ENCODE assay signal across 18 cellular contexts in genomic region chr17:49749730-49750129, GRCh38. TPM values are rescaled to one million over a fixed set of nuclear protein-coding genes. Genes with fewer than 3 reads are reported as not detected.
DNase-seq lines count a peak whose midpoint lies in the region; ATAC-seq and TF ChIP-seq lines count a peak whose summit lies in the region.
"Had no signal": no experiment of that assay in that cellular context is flagged by ENCODE, and none has a peak within 500 bp of the region (broad histone marks: within the 10 kb centered on the region; RNA-seq: fewer than 3 reads in every experiment).

No MANE protein-coding gene starts in this region.

- H3K4me1 ChIP-seq in CD8-positive, alpha-beta memory T cell (ENCODE audit: insufficient read depth, low read length): peaks cover 90% of the 10 kb centered on the region
- no peaks in the 10 kb centered on the region for H3K4me1 ChIP-seq in prostate gland (replicated peaks)

- DNase-seq in CD4-positive, alpha-beta T cell: no peak
- DNase-seq in CD8-positive, alpha-beta memory T cell: no peak
- no peak for DNase-seq in activated CD4-positive, alpha-beta memory T cell treated with anti-CD3 and anti-CD28 coated beads, Interleukin-2, amount 10 ng/mL, durations not matched to agents 7 days and 5 days
- DNase-seq in immature natural killer cell (no peak), NCI-H446 (lab: John Stamatoyannopoulos, UW) (no peak), prostate gland (ENCODE audit: low spot score) (no peak)
- DNase-seq: activated CD4-positive, CD25-positive, alpha-beta regulatory T cell; activated CD8-positive, alpha-beta memory T cell treated with anti-CD3 and anti-CD28 coated beads, Interleukin-2, amount 50 U/mL, for 48 hours; AML-193; brain microvascular endothelial cell; Calu3; NCI-H1436; NCI-H2171; SIG-M5; stimulated activated naive CD4-positive, alpha-beta T cell treated with Interleukin-2 at 50 U/mL for 16 hours; trophoblast cell had no signal

- no peaks in the 10 kb centered on the region for H3K9me3 ChIP-seq in CD4-positive, alpha-beta T cell (ENCODE audit: control insufficient read depth, low read length)
- no peaks in the 10 kb centered on the region for H3K9me3 ChIP-seq in CD8-positive, alpha-beta memory T cell (ENCODE audit: low read length)
- H3K9me3 ChIP-seq in prostate gland: no peaks in the 10 kb centered on the region

- CTCF ChIA-PET in CD4-positive, alpha-beta T cell (lab: Charles Lee): interaction anchor here (1.4 to 4.6 kb wide), 5 partner anchors 10 to 41 kb away, joined by 3 to 19 read pairs (median 7); partner anchors contain the start of genes FAM117A, KAT7 and SLC35B1
- CTCF ChIA-PET in CD8-positive, alpha-beta memory T cell (lab: Charles Lee): interaction anchor here (1.2 to 3.7 kb wide), 4 partner anchors 10 to 1404 kb away, joined by 3 to 17 read pairs (median 6); partner anchors contain the start of gene NME1
- CTCF ChIA-PET in activated CD4-positive, alpha-beta memory T cell treated with anti-CD3 and anti-CD28 coated beads, Interleukin-2, amount 10 ng/mL, durations not matched to agents 7 days and 5 days (lab: Charles Lee): interaction anchor here (0.7 to 2.9 kb wide), 2 partner anchors 10 to 945 kb away, joined by 3 to 12 read pairs; no protein-coding TSS in a partner anchor

- no peak for ATAC-seq in CD4-positive, alpha-beta T cell (ENCODE audit: poor library complexity)
- no peak for ATAC-seq in GM21528 (IDR thresholded peaks at IDR 0.05; ENCODE audit: low FRiP score, unreplicated experiment)
- ATAC-seq: sciatic nerve had no signal

- H3K27ac Mint-ChIP-seq in CD4-positive, alpha-beta T cell: peak overlapping the region; percentile 97
- H3K27ac Mint-ChIP-seq in CD8-positive, alpha-beta memory T cell: peak overlapping the region; percentile 94 to 99 (median 97)
- H3K27ac Mint-ChIP-seq in activated CD4-positive, alpha-beta memory T cell treated with anti-CD3 and anti-CD28 coated beads, Interleukin-2, amount 10 ng/mL, durations not matched to agents 7 days and 5 days: peak overlapping the region; percentile 94
- H3K27ac Mint-ChIP-seq in immature natural killer cell: peak overlapping the region; percentile 86 to 99 (median 96)

- H3K36me3 Mint-ChIP-seq in CD4-positive, alpha-beta T cell (ENCODE audit: low read depth): peaks cover 69% of the 10 kb centered on the region
- H3K36me3 Mint-ChIP-seq in CD8-positive, alpha-beta memory T cell: peaks cover 0 to 49% (median 6%) of the 10 kb centered on the region in 3 donors
- H3K36me3 Mint-ChIP-seq in activated CD4-positive, alpha-beta memory T cell treated with anti-CD3 and anti-CD28 coated beads, Interleukin-2, amount 10 ng/mL, durations not matched to agents 7 days and 5 days (ENCODE audit: low read depth): peaks cover 43% of the 10 kb centered on the region
- H3K36me3 Mint-ChIP-seq in immature natural killer cell: no peaks in the 10 kb centered on the region

- no peaks in the 10 kb centered on the region for H3K9me3 Mint-ChIP-seq in CD4-positive, alpha-beta T cell
- no peaks in the 10 kb centered on the region for H3K9me3 Mint-ChIP-seq in CD8-positive, alpha-beta memory T cell
- no peaks in the 10 kb centered on the region for H3K9me3 Mint-ChIP-seq in activated CD4-positive, alpha-beta memory T cell treated with anti-CD3 and anti-CD28 coated beads, Interleukin-2, amount 10 ng/mL, durations not matched to agents 7 days and 5 days
- no peaks in the 10 kb centered on the region for H3K9me3 Mint-ChIP-seq in immature natural killer cell

- WGBS in prostate gland: 86% methylated on average over 3 of the region's 3 CpGs

- peak overlapping the region; percentile 40 for H3K4me3 Mint-ChIP-seq in CD4-positive, alpha-beta T cell
- H3K4me3 Mint-ChIP-seq in CD8-positive, alpha-beta memory T cell: peak overlapping the region in 6 of 7 donors; percentile 17 to 83 (median 54)
- H3K4me3 Mint-ChIP-seq in activated CD4-positive, alpha-beta memory T cell treated with anti-CD3 and anti-CD28 coated beads, Interleukin-2, amount 10 ng/mL, durations not matched to agents 7 days and 5 days: no peak overlapping the region
- H3K4me3 Mint-ChIP-seq in immature natural killer cell: peak overlapping the region; percentile 2 to 80 (median 57)

- H3K36me3 ChIP-seq in CD8-positive, alpha-beta memory T cell (ENCODE audit: insufficient read depth, low read length): no peaks in the 10 kb centered on the region
- no peaks in the 10 kb centered on the region for H3K36me3 ChIP-seq in prostate gland
- H3K36me3 ChIP-seq: brain microvascular endothelial cell had no signal

- H3K27me3 ChIP-seq in CD4-positive, alpha-beta T cell (ENCODE audit: control insufficient read depth, insufficient read depth, low read length): no peaks in the 10 kb centered on the region
- no peaks in the 10 kb centered on the region for H3K27me3 ChIP-seq in CD8-positive, alpha-beta memory T cell (ENCODE audit: insufficient read depth, low read length, poor library complexity, severe bottlenecking)
- H3K27me3 ChIP-seq in prostate gland (replicated peaks; ENCODE audit: insufficient read depth): no peaks in the 10 kb centered on the region
- H3K27me3 ChIP-seq: brain microvascular endothelial cell had no signal

- intact Hi-C loops in CD4-positive, alpha-beta T cell (cut with DNase I, micrococcal nuclease): loop anchor here (1.0 to 10.0 kb wide), 3 partner anchors 10 to 65 kb away; no protein-coding TSS in a partner anchor
- intact Hi-C loops in prostate gland (cut with DNase I): no loop called here

- TF ChIP-seq POLR2A in prostate gland (IDR thresholded peaks at IDR 0.05): no peak

- H3K4me1 Mint-ChIP-seq in CD4-positive, alpha-beta T cell (ENCODE audit: low read depth): peaks cover 85% of the 10 kb centered on the region
- peaks cover 76 to 93% (median 91%) of the 10 kb centered on the region in 3 donors for H3K4me1 Mint-ChIP-seq in CD8-positive, alpha-beta memory T cell
- peaks cover 83% of the 10 kb centered on the region for H3K4me1 Mint-ChIP-seq in activated CD4-positive, alpha-beta memory T cell treated with anti-CD3 and anti-CD28 coated beads, Interleukin-2, amount 10 ng/mL, durations not matched to agents 7 days and 5 days
- peaks cover 90 to 91% of the 10 kb centered on the region in 2 donors for H3K4me1 Mint-ChIP-seq in immature natural killer cell

- no peak overlapping the region for H3K4me3 ChIP-seq in CD8-positive, alpha-beta memory T cell (ENCODE audit: low read length)
- no peak overlapping the region for H3K4me3 ChIP-seq in prostate gland

- peak overlapping the region; percentile 94 for H3K27ac ChIP-seq in CD4-positive, alpha-beta T cell (ENCODE audit: low read depth, low read length)
- H3K27ac ChIP-seq in CD8-positive, alpha-beta memory T cell (ENCODE audit: low read depth, low read length): peak overlapping the region; percentile 52
- no peak overlapping the region for H3K27ac ChIP-seq in prostate gland
- H3K27ac ChIP-seq: brain microvascular endothelial cell had no signal

- POLR2A ChIA-PET in CD4-positive, alpha-beta T cell (lab: Charles Lee): interaction anchor here (0.7 to 6.9 kb wide), 7 partner anchors 11 to 128 kb away, joined by 4 to 218 read pairs (median 27); partner anchors contain the start of genes FAM117A, KAT7 and SLC35B1
- POLR2A ChIA-PET in CD8-positive, alpha-beta memory T cell (lab: Charles Lee): interaction anchor here (1.1 to 5.5 kb wide), 3 partner anchors 13 to 41 kb away, joined by 5 to 70 read pairs (median 8); partner anchors contain the start of gene FAM117A
- POLR2A ChIA-PET in activated CD4-positive, alpha-beta memory T cell treated with anti-CD3 and anti-CD28 coated beads, Interleukin-2, amount 10 ng/mL, durations not matched to agents 7 days and 5 days (lab: Charles Lee): interaction anchor here (2.0 to 5.2 kb wide), 6 partner anchors 10 to 68 kb away, joined by 7 to 132 read pairs (median 57); partner anchors contain the start of genes FAM117A, KAT7 and SLC35B1

- H3K27me3 Mint-ChIP-seq in CD4-positive, alpha-beta T cell: no peaks in the 10 kb centered on the region
- H3K27me3 Mint-ChIP-seq in CD8-positive, alpha-beta memory T cell: no peaks in the 10 kb centered on the region
- H3K27me3 Mint-ChIP-seq in activated CD4-positive, alpha-beta memory T cell treated with anti-CD3 and anti-CD28 coated beads, Interleukin-2, amount 10 ng/mL, durations not matched to agents 7 days and 5 days: no peaks in the 10 kb centered on the region
- peaks cover 0 to 7% (median 1%) of the 10 kb centered on the region in 3 donors for H3K27me3 Mint-ChIP-seq in immature natural killer cell (ENCODE audit: low read depth in 3 of 3)

- no peak for TF ChIP-seq CTCF in CD4-positive, alpha-beta T cell (IDR thresholded peaks at IDR 0.05)
- no peak for TF ChIP-seq CTCF in prostate gland (IDR thresholded peaks at IDR 0.05)

RNA-seq across cellular contexts. Expression of gene FAM117A, which starts 14.2 kb away (rescaled TPM):
- total RNA-seq in CD4-positive, alpha-beta T cell: 10 to 100 TPM; 23.2 to 26.5 TPM
- 10 to 100 TPM; 21.8 to 24.8 TPM for total RNA-seq in CD8-positive, alpha-beta memory T cell
- 85.0 TPM for polyA plus RNA-seq in CD8-positive, alpha-beta memory T cell
- total RNA-seq in activated CD4-positive, alpha-beta memory T cell treated with anti-CD3 and anti-CD28 coated beads, Interleukin-2, amount 10 ng/mL, durations not matched to agents 7 days and 5 days: 10 to 100 TPM; 61.0 to 62.0 TPM
- polyA plus RNA-seq in immature natural killer cell: 10 to 100 TPM; 35.3 to 68.0 (median 35.9) TPM
- 10 to 100 TPM; 30.9 to 46.4 TPM for total RNA-seq in prostate gland

RNA-seq across cellular contexts. Expression of gene KAT7, which starts 38.8 kb away (rescaled TPM):
- 100 to 1,000 TPM; 178 to 187 TPM for total RNA-seq in CD4-positive, alpha-beta T cell
- 10 to 100 TPM; 66.1 to 75.8 TPM for total RNA-seq in CD8-positive, alpha-beta memory T cell
- 58.1 TPM for polyA plus RNA-seq in CD8-positive, alpha-beta memory T cell
- 10 to 100 TPM; 79.8 to 80.2 TPM for total RNA-seq in activated CD4-positive, alpha-beta memory T cell treated with anti-CD3 and anti-CD28 coated beads, Interleukin-2, amount 10 ng/mL, durations not matched to agents 7 days and 5 days
- 10 to 100 TPM; 32.3 to 67.2 (median 37.9) TPM for polyA plus RNA-seq in immature natural killer cell
- 10 to 100 TPM; 48.3 to 78.6 TPM for total RNA-seq in prostate gland

RNA-seq across cellular contexts. Expression of gene SLC35B1, which starts 42.0 kb away (rescaled TPM):
- total RNA-seq in CD4-positive, alpha-beta T cell: 10 to 100 TPM; 44.0 to 46.8 TPM
- total RNA-seq in CD8-positive, alpha-beta memory T cell: 10 to 100 TPM; 82.8 to 88.9 TPM
- 34.6 TPM for polyA plus RNA-seq in CD8-positive, alpha-beta memory T cell
- total RNA-seq in activated CD4-positive, alpha-beta memory T cell treated with anti-CD3 and anti-CD28 coated beads, Interleukin-2, amount 10 ng/mL, durations not matched to agents 7 days and 5 days: 10 to 100 TPM; 50.4 TPM
- polyA plus RNA-seq in immature natural killer cell: 10 to 100 TPM; 40.5 to 69.0 (median 53.3) TPM
- 10 to 100 TPM; 31.0 to 81.0 TPM for total RNA-seq in prostate gland

Comparison
In these comparisons a context has a peak if more than half of its experiments do, and no peak if none do; other contexts are left out.
1. H3K27ac ChIP-seq: peak in CD4-positive, alpha-beta T cell (single experiment) and CD8-positive, alpha-beta memory T cell (single experiment); none in prostate gland (0 of 2).
2. Peak in every context shown above with its lines, with median percentiles within 50 percentile points of each other: H3K27ac Mint-ChIP-seq.